8 cellular contexts compared by ENCODE assay signal in genomic region chr6:152982768-152983636, GRCh38. TPM values are rescaled to one million over a fixed set of nuclear protein-coding genes. Genes with fewer than 3 reads are reported as not detected.
DNase-seq lines count a peak whose midpoint lies in the region; TF ChIP-seq lines count a peak whose summit lies in the region.

FBXO5 (minus strand) TSS chr6:152983041; CDS start chr6:152982959, 82 bp downstream.

- H3K27ac ChIP-seq in H9 (ENCODE audit: insufficient read length, low read depth, low read length), result peak within 1 kb of the TSS; percentile 76

- no peaks in the 10 kb centered on the region; a peak in 1 of 5 replicates for H3K9me3 Mint-ChIP-seq in H9
- H3K9me3 Mint-ChIP-seq in nephron, result no peaks in the 10 kb centered on the region
- H3K9me3 Mint-ChIP-seq in stimulated activated naive CD8-positive, alpha-beta T cell treated with anti-CD3 and anti-CD28 coated beads, Interleukin-15, Interleukin-2, amounts not matched to agents 100 ng/mL and 50 ng/mL, for 24 hours, result no peaks in the 10 kb centered on the region

- H2AK5ac ChIP-seq in H9 (ENCODE audit: insufficient read length, low read length), result no peak within 1 kb of the TSS

- H3K79me2 ChIP-seq in H9 (ENCODE audit: insufficient read depth, low read length), result peaks cover 52% of the 10 kb centered on the region; the same call in 1 of the 2 replicates

- H2BK15ac ChIP-seq in H9 (ENCODE audit: low read depth, low read length), result no peak within 1 kb of the TSS

- H3K27me3 Mint-ChIP-seq in H9 (ENCODE audit: low read depth), result no peaks in the 10 kb centered on the region; the same call in 1 of the 2 replicates
- H3K27me3 Mint-ChIP-seq in nephron (ENCODE audit: low read depth), result no peaks in the 10 kb centered on the region
- no peaks in the 10 kb centered on the region for H3K27me3 Mint-ChIP-seq in stimulated activated naive CD8-positive, alpha-beta T cell treated with anti-CD3 and anti-CD28 coated beads, Interleukin-15, Interleukin-2, amounts not matched to agents 100 ng/mL and 50 ng/mL, for 24 hours

- H2AFZ ChIP-seq in H9 (ENCODE audit: low read length), result peak within 1 kb of the TSS; percentile 86

- WGBS in H9 (ENCODE audit: extremely low coverage, insufficient read length, low lambda C conversion rate), result no CpG with 5 or more reads among the region's 82 CpGs

- H3K23ac ChIP-seq in H9 (ENCODE audit: insufficient read length, low read depth, low read length), result no peak within 1 kb of the TSS

- H2BK5ac ChIP-seq in H9 (ENCODE audit: insufficient read length, low read length), result no peak within 1 kb of the TSS

- H3K4me1 ChIP-seq in H9 (ENCODE audit: insufficient read depth, low read length), result no peaks in the 10 kb centered on the region

- no peaks in the 10 kb centered on the region for H4K20me1 ChIP-seq in H9 (ENCODE audit: control insufficient read depth, insufficient read depth, insufficient read length)

- H3K23me2 ChIP-seq in H9 (ENCODE audit: insufficient read length, low read depth, low read length, poor library complexity, severe bottlenecking), result peaks cover 9% of the 10 kb centered on the region

- H3K27me3 ChIP-seq in H9 (ENCODE audit: insufficient read depth, low read length), result no peaks in the 10 kb centered on the region
- no peaks in the 10 kb centered on the region for H3K27me3 ChIP-seq in MG63

- H2BK20ac ChIP-seq in H9 (ENCODE audit: low read depth, low read length, poor library complexity, severe bottlenecking), result no peak within 1 kb of the TSS

- H3K4me1 Mint-ChIP-seq in H9 (peaks cover 38 to 39% of the 10 kb centered on the region in 2 experiments), nephron (peaks cover 32% of the 10 kb centered on the region)
- peaks cover 54% of the 10 kb centered on the region for H3K4me1 Mint-ChIP-seq in stimulated activated naive CD8-positive, alpha-beta T cell treated with anti-CD3 and anti-CD28 coated beads, Interleukin-15, Interleukin-2, amounts not matched to agents 100 ng/mL and 50 ng/mL, for 24 hours (ENCODE audit: low read depth)

- H2BK12ac ChIP-seq in H9 (ENCODE audit: insufficient read length, low read depth, low read length), result no peak within 1 kb of the TSS

- no peak within 1 kb of the TSS for H3T11ph ChIP-seq in H9 (ENCODE audit: low read length)

- no peak within 1 kb of the TSS for H4K5ac ChIP-seq in H9 (ENCODE audit: insufficient read length, low read depth, low read length)

- H3K14ac ChIP-seq in H9 (ENCODE audit: insufficient read depth, low read length), result peak within 1 kb of the TSS; percentile 97

- H3K18ac ChIP-seq in H9 (ENCODE audit: insufficient read length, low read depth, low read length), result peak within 1 kb of the TSS; percentile 96

- peaks cover 55% of the 10 kb centered on the region for H3K36me3 ChIP-seq in MG63

- TF ChIP-seq CTCF in H9 (conservative IDR thresholded peaks at IDR 0.05), result no peak
- no peak for TF ChIP-seq CTCF in fibroblast of the aortic adventitia (IDR thresholded peaks at IDR 0.05; ENCODE audit: insufficient read depth, low read length)
- TF ChIP-seq CTCF in nephron (IDR thresholded peaks at IDR 0.05; ENCODE audit: unreplicated experiment in 3 of 3), result no peak

- H3K27ac Mint-ChIP-seq in H9 (peak within 1 kb of the TSS; percentile 99 to 100 (median 100)), nephron (peak within 1 kb of the TSS; percentile 96 to 99 (median 98))
- peak within 1 kb of the TSS; percentile 100 for H3K27ac Mint-ChIP-seq in stimulated activated naive CD8-positive, alpha-beta T cell treated with anti-CD3 and anti-CD28 coated beads, Interleukin-15, Interleukin-2, amounts not matched to agents 100 ng/mL and 50 ng/mL, for 24 hours

- peaks cover 2% of the 10 kb centered on the region for H3K79me1 ChIP-seq in H9 (ENCODE audit: insufficient read depth, low read depth, low read length, poor library complexity, severe bottlenecking)

- H3K4me3 ChIP-seq in MG63, result peak within 1 kb of the TSS; percentile 83
- H3K4me3 ChIP-seq in fibroblast of the aortic adventitia (ENCODE audit: low read depth, low read length), result peak within 1 kb of the TSS; percentile 88

- H3K9ac ChIP-seq in H9 (ENCODE audit: extremely low read depth, insufficient read length, low read length), result peak within 1 kb of the TSS; percentile 96

- peaks cover 22 to 35% (median 22%) of the 10 kb centered on the region in 3 experiments; a peak in 6 of 7 replicates for H3K36me3 Mint-ChIP-seq in H9 (ENCODE audit: insufficient read depth in 1 of 3, low read depth in 3 of 3)
- H3K36me3 Mint-ChIP-seq in nephron (ENCODE audit: low read depth), result peaks cover 18% of the 10 kb centered on the region
- peaks cover 57% of the 10 kb centered on the region for H3K36me3 Mint-ChIP-seq in stimulated activated naive CD8-positive, alpha-beta T cell treated with anti-CD3 and anti-CD28 coated beads, Interleukin-15, Interleukin-2, amounts not matched to agents 100 ng/mL and 50 ng/mL, for 24 hours (ENCODE audit: low read depth)

- H3K9me3 ChIP-seq in H9 (ENCODE audit: control insufficient read depth, low read depth, low read length) (no peaks in the 10 kb centered on the region), MG63 (no peaks in the 10 kb centered on the region)

- no peak within 1 kb of the TSS for H4K8ac ChIP-seq in H9 (replicated peaks; ENCODE audit: insufficient read length, low read depth, low read length)

- H3K4me2 ChIP-seq in H9 (ENCODE audit: insufficient read depth, insufficient read length, low read length), result peak within 1 kb of the TSS; percentile 95

- H2BK120ac ChIP-seq in H9 (ENCODE audit: low read depth, low read length, poor library complexity, severe bottlenecking), result peak within 1 kb of the TSS; percentile 89

- H3K4me3 Mint-ChIP-seq in H9, result peak within 1 kb of the TSS; percentile 92 to 98
- H3K4me3 Mint-ChIP-seq in nephron, result peak within 1 kb of the TSS; percentile 97
- peak within 1 kb of the TSS; percentile 94 for H3K4me3 Mint-ChIP-seq in stimulated activated naive CD8-positive, alpha-beta T cell treated with anti-CD3 and anti-CD28 coated beads, Interleukin-15, Interleukin-2, amounts not matched to agents 100 ng/mL and 50 ng/mL, for 24 hours

- H4K91ac ChIP-seq in H9 (ENCODE audit: insufficient read length, low read depth, low read length), result no peak within 1 kb of the TSS

- peak; percentile 97 for DNase-seq in ELR (ENCODE audit: low read depth)
- DNase-seq in H9, result peak; percentile 98
- peak; percentile 97 for DNase-seq in MG63
- DNase-seq in SHP77 treated with DMSO at 0.1 percent for 48 hours (lab: John Stamatoyannopoulos, UW), result peak; percentile 96
- peak; percentile 99 for DNase-seq in activated effector memory CD4-positive, alpha-beta T cell treated with anti-CD3 and anti-CD28 coated beads, Interleukin-2, amount 50 U/mL, for 16 hours
- DNase-seq in fibroblast of the aortic adventitia (ENCODE audit: low read depth), result peak; percentile 97

- H3K56ac ChIP-seq in H9 (ENCODE audit: insufficient read length, low read depth, low read length), result peak within 1 kb of the TSS; percentile 51

- no peak within 1 kb of the TSS; the same call in 1 of the 2 replicates for H3K4ac ChIP-seq in H9 (ENCODE audit: low read depth, low read length)

RNA-seq across cellular contexts. Expression of gene FBXO5, which starts in this region (rescaled TPM):
- total RNA-seq in H9 (2021) (43.2 and 47.6 TPM in 2 replicates), fibroblast of the aortic adventitia (ENCODE audit: low replicate concordance) (2.4 and 52.9 TPM in 2 replicates)
- total RNA-seq in MG63 (2014; rRNA removed; shearing (Covaris generic); ENCODE audit: low replicate concordance), result 24.3 and 29.2 TPM in 2 replicates

Comparison
In these comparisons a context has a peak if more than half of its experiments do, and no peak if none do; other contexts are left out.
1. Peak in every context shown above with its lines: DNase-seq, H3K4me3 ChIP-seq and H3K27ac ChIP-seq.